1 cellular context compared by ENCODE assay signal in the genomic region with DNA sequence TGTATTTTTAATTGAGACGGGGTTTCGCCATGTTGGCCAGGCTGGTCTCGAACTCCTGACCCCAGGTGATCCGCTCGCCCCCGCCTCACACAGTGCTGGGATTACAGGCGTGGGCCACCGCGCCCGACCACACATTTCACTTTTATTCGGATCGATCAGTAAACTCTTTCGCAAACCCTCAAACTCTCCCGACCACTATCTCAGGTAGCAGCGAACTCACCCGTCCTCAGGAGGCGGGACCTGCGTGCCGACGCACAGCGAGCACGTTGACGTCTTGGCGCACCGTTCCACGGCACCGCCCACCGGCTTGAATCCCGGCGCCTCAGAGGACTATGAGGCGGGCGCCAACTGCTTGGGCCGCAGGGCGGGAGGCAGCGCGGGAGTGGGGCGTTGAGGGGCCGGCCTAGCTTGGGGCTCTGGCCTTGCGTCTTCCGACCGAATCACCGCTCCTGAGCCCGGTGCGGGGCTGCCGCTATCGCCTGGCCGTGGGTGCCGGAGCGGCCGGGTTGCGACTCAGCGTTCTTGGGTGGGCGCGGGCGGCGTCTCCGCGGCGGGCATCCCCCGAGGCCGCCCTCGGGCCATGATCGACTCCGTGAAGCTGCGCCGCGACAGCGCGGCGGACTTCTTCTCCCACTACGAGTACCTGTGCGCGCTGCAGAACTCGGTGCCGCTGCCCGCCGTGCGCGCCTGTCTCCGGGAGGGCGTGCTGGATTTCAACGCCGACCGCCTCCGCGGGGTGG.
TF ChIP-seq lines count a peak whose summit lies in the region.

A gene with protein sequence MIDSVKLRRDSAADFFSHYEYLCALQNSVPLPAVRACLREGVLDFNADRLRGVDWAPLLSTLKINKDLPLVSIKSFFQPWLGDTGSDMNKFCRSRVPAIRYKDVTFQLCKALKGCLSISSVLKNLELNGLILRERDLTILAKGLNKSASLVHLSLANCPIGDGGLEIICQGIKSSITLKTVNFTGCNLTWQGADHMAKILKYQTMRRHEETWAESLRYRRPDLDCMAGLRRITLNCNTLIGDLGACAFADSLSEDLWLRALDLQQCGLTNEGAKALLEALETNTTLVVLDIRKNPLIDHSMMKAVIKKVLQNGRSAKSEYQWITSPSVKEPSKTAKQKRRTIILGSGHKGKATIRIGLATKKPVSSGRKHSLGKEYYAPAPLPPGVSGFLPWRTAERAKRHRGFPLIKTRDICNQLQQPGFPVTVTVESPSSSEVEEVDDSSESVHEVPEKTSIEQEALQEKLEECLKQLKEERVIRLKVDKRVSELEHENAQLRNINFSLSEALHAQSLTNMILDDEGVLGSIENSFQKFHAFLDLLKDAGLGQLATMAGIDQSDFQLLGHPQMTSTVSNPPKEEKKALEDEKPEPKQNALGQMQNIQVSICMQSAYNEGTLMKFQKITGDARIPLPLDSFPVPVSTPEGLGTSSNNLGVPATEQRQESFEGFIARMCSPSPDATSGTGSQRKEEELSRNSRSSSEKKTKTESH (plus strand): TSS at position 305 of the 740 bp plus-strand sequence. CDS start 276 bp downstream, at position 581.

TF ChIP-seq in HCT116, 20 proteins besides CTCF, POLR2A, EP300 and RAD21 (continued from another document):
- TF ChIP-seq SP1 (IDR thresholded peaks at IDR 0.05; ENCODE audit: low read depth) (peak; percentile 53), ELF1 (IDR thresholded peaks at IDR 0.05; ENCODE audit: borderline replicate concordance, low read depth) (no peak), EZH2 (IDR thresholded peaks at IDR 0.05) (no peak), ZFX (IDR thresholded peaks at IDR 0.05) (peak; percentile 95), TCF7L2 (IDR thresholded peaks at IDR 0.05; ENCODE audit: borderline replicate concordance, extremely low read depth, insufficient read depth, insufficient read length) (peak; percentile 10), ZNF274 (IDR thresholded peaks at IDR 0.05; ENCODE audit: low read depth, low read length) (no peak), EGR1 (IDR thresholded peaks at IDR 0.05; ENCODE audit: low read depth) (peak; percentile 63)
- TF ChIP-seq, protein P1, sequence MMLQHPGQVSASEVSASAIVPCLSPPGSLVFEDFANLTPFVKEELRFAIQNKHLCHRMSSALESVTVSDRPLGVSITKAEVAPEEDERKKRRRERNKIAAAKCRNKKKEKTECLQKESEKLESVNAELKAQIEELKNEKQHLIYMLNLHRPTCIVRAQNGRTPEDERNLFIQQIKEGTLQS (IDR thresholded peaks at IDR 0.05), result no peak
- TF ChIP-seq, protein P2, sequence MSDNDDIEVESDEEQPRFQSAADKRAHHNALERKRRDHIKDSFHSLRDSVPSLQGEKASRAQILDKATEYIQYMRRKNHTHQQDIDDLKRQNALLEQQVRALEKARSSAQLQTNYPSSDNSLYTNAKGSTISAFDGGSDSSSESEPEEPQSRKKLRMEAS (IDR thresholded peaks at IDR 0.05), result peak; percentile 76
- TF ChIP-seq, protein P3, sequence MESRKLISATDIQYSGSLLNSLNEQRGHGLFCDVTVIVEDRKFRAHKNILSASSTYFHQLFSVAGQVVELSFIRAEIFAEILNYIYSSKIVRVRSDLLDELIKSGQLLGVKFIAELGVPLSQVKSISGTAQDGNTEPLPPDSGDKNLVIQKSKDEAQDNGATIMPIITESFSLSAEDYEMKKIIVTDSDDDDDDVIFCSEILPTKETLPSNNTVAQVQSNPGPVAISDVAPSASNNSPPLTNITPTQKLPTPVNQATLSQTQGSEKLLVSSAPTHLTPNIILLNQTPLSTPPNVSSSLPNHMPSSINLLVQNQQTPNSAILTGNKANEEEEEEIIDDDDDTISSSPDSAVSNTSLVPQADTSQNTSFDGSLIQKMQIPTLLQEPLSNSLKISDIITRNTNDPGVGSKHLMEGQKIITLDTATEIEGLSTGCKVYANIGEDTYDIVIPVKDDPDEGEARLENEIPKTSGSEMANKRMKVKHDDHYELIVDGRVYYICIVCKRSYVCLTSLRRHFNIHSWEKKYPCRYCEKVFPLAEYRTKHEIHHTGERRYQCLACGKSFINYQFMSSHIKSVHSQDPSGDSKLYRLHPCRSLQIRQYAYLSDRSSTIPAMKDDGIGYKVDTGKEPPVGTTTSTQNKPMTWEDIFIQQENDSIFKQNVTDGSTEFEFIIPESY (IDR thresholded peaks at IDR 0.05; ENCODE audit: extremely low read depth, insufficient replicate concordance, low read length), result no peak
